In the genomic region with DNA sequence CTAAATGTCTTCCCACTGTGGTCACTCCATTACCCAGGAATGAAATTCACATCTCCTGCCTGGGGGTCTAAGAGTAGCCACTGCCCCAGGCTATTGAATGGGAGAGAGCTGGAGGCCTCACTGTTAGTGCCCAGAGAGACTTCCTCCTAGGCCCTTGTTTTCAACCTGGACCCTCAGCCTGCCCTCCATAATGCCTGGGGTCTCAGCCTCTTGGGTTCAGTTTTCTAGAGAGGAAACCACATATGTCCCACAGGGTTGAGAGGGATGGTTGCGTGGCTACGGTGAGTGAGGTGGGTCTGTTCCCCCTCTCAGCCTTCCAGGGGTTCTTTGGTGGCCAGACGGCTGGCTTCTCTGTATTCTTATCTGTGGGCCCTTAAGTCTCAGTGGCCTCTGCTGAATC, we compare ENCODE assay signal across 24 cellular contexts.
"Had no signal": no experiment of that assay in that cellular context is flagged by ENCODE, and none has a peak within 500 bp of the region (broad histone marks: within the 10 kb centered on the region; RNA-seq: fewer than 3 reads in every experiment).

No MANE protein-coding gene starts in this region.

- H3K9ac ChIP-seq: parathyroid adenoma had no signal

- H2AFZ ChIP-seq: parathyroid adenoma had no signal

- H3K9me3 ChIP-seq: body of pancreas, right atrium auricular region, transverse colon had no signal

- H3K4me3 ChIP-seq: body of pancreas, cardiac muscle cell, coronary artery, dorsolateral prefrontal cortex, right atrium auricular region, transverse colon had no signal

- DNase-seq: activated B cell treated with CpG ODN at 0.5 μM for 24 hours; activated CD4-positive, alpha-beta T cell treated with anti-CD3 and anti-CD28 coated beads for 4 hours; activated CD4-positive, alpha-beta T cell treated with anti-CD3 and anti-CD28 coated beads, Interleukin-2, amount 50 U/mL, for 4 hours; activated effector memory CD4-positive, alpha-beta T cell treated with Interleukin-2 at 50 U/mL for 16 hours; activated naive CD4-positive, alpha-beta T cell treated with Interleukin-2 at 50 U/mL for 16 hours; activated T-cell treated with anti-CD3 and anti-CD28 coated beads for 4 hours; activated T-cell treated with anti-CD3 and anti-CD28 coated beads, Interleukin-2, amount 50 U/mL, for 72 hours; anterior cingulate cortex; body of pancreas; cerebellar nuclear complex; dorsolateral prefrontal cortex; effector memory CD4-positive, alpha-beta T cell; left ventricle myocardium superior; stimulated activated CD4-positive, alpha-beta T cell treated with anti-CD3 and anti-CD28 coated beads, Interleukin-15, amount 100 ng/mL, for 24 hours; stimulated activated CD4-positive, alpha-beta T cell treated with anti-CD3 and anti-CD28 coated beads, Interleukin-2, amount 100 ng/mL, for 24 hours; stimulated activated naive CD4-positive, alpha-beta T cell; T-helper 2 cell; transverse colon had no signal

- H3K4me3 Mint-ChIP-seq: activated B cell treated with CpG ODN at 0.5 μM for 24 hours; activated naive CD8-positive, alpha-beta T cell; activated T-cell treated with anti-CD3 and anti-CD28 coated beads, Interleukin-2, amount 50 U/mL, for 72 hours; natural killer cell treated with Interleukin-12 subunit alpha and Interleukin-12 subunit beta and Interleukin-15 and Interleukin-18, amount 100 ng/mL, for 72 hours had no signal

- H3K27me3 ChIP-seq: body of pancreas, cardiac muscle cell, dorsolateral prefrontal cortex, right atrium auricular region, transverse colon had no signal

- H3K36me3 Mint-ChIP-seq: natural killer cell treated with Interleukin-12 subunit alpha and Interleukin-12 subunit beta and Interleukin-15 and Interleukin-18, amount 100 ng/mL, for 72 hours had no signal

- H3K36me3 ChIP-seq: cardiac muscle cell, right atrium auricular region, transverse colon had no signal

- H3K27ac ChIP-seq: body of pancreas, cardiac muscle cell, parathyroid adenoma, right atrium auricular region, transverse colon had no signal

- H3K9me3 Mint-ChIP-seq: activated B cell treated with CpG ODN at 0.5 μM for 24 hours; activated T-cell treated with anti-CD3 and anti-CD28 coated beads, Interleukin-2, amount 50 U/mL, for 72 hours; natural killer cell treated with Interleukin-12 subunit alpha and Interleukin-12 subunit beta and Interleukin-15 and Interleukin-18, amount 100 ng/mL, for 72 hours had no signal

- H3K27ac Mint-ChIP-seq: activated B cell treated with CpG ODN at 0.5 μM for 24 hours; activated naive CD8-positive, alpha-beta T cell; activated T-cell treated with anti-CD3 and anti-CD28 coated beads, Interleukin-2, amount 50 U/mL, for 72 hours; natural killer cell treated with Interleukin-12 subunit alpha and Interleukin-12 subunit beta and Interleukin-15 and Interleukin-18, amount 100 ng/mL, for 72 hours had no signal

- ATAC-seq: activated T-cell treated with anti-CD3 and anti-CD28 coated beads, Interleukin-2, amount 50 U/mL, for 72 hours; body of pancreas; left ventricle myocardium superior; natural killer cell treated with Interleukin-12 subunit alpha and Interleukin-12 subunit beta and Interleukin-15 and Interleukin-18, amount 100 ng/mL, for 72 hours had no signal

- H3K27me3 Mint-ChIP-seq: activated naive CD8-positive, alpha-beta T cell; natural killer cell treated with Interleukin-12 subunit alpha and Interleukin-12 subunit beta and Interleukin-15 and Interleukin-18, amount 100 ng/mL, for 72 hours had no signal

- H3K4me1 Mint-ChIP-seq: activated B cell treated with CpG ODN at 0.5 μM for 24 hours had no signal
